Comparison of ENCODE assay signal across 1 cellular context in the genomic region with DNA sequence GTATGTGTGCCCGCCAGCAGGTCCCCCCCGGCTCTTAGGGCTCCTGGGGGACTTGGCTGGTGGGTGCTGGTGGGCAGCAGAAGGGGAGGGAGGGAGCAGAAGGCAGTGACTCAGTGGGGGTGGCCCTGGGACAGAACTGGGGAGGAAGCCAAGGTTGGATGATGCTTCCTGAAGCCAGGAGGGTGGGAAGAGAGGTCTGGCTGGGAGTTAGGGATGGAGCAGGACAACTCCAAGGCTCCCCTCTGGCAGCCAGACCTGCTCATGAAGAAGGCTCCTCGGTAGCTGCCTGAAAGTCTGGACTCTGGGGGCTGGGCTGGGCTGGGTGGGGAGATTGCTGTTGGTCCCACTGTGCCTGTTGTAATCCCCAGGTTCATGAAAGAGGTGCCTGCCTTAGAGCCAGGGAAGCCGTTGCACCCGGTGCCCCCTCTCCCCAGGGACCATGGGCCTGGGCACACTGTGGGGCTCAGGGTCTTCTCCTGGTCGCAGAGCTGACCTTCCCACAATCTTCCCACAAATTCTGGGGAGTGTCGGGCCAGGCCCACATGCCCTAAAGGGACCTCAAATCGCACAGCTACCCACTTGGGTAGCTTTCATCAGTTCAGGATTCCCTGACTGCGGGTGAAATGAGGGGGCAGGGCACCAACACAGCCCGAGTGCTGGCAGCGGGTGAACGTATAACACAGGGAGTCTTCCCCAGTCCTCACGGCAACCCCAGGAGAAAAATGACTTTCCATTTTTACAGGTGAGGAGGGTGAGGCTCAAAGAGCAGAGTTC.
TF ChIP-seq lines count a peak whose summit lies in the region.

No MANE protein-coding gene starts in this region.

TF ChIP-seq in K562, 482 proteins besides CTCF, POLR2A, EP300 and RAD21 (continues in another document):
- TF ChIP-seq ZNF764 (CRISPR knock-in tag; IDR thresholded peaks at IDR 0.05; ENCODE audit: low read depth), result no peak
- TF ChIP-seq NRF1 (conservative IDR thresholded peaks at IDR 0.05 in 1 of 2, IDR thresholded peaks at IDR 0.05 in 1 of 2), result no peak
- TF ChIP-seq NFXL1 (CRISPR knock-in tag; IDR thresholded peaks at IDR 0.05), result no peak
- no peak for TF ChIP-seq TCF7L2 (IDR thresholded peaks at IDR 0.05; ENCODE audit: low read depth, low read length)
- TF ChIP-seq, protein P1, sequence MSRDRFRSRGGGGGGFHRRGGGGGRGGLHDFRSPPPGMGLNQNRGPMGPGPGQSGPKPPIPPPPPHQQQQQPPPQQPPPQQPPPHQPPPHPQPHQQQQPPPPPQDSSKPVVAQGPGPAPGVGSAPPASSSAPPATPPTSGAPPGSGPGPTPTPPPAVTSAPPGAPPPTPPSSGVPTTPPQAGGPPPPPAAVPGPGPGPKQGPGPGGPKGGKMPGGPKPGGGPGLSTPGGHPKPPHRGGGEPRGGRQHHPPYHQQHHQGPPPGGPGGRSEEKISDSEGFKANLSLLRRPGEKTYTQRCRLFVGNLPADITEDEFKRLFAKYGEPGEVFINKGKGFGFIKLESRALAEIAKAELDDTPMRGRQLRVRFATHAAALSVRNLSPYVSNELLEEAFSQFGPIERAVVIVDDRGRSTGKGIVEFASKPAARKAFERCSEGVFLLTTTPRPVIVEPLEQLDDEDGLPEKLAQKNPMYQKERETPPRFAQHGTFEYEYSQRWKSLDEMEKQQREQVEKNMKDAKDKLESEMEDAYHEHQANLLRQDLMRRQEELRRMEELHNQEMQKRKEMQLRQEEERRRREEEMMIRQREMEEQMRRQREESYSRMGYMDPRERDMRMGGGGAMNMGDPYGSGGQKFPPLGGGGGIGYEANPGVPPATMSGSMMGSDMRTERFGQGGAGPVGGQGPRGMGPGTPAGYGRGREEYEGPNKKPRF (IDR thresholded peaks at IDR 0.05; ENCODE audit: low read depth, low read length), result no peak
- no peak for TF ChIP-seq ZKSCAN3 (CRISPR knock-in tag; IDR thresholded peaks at IDR 0.05)
- no peak for TF ChIP-seq ZNF507 (tag; conservative IDR thresholded peaks at IDR 0.05)
- TF ChIP-seq, protein P2, sequence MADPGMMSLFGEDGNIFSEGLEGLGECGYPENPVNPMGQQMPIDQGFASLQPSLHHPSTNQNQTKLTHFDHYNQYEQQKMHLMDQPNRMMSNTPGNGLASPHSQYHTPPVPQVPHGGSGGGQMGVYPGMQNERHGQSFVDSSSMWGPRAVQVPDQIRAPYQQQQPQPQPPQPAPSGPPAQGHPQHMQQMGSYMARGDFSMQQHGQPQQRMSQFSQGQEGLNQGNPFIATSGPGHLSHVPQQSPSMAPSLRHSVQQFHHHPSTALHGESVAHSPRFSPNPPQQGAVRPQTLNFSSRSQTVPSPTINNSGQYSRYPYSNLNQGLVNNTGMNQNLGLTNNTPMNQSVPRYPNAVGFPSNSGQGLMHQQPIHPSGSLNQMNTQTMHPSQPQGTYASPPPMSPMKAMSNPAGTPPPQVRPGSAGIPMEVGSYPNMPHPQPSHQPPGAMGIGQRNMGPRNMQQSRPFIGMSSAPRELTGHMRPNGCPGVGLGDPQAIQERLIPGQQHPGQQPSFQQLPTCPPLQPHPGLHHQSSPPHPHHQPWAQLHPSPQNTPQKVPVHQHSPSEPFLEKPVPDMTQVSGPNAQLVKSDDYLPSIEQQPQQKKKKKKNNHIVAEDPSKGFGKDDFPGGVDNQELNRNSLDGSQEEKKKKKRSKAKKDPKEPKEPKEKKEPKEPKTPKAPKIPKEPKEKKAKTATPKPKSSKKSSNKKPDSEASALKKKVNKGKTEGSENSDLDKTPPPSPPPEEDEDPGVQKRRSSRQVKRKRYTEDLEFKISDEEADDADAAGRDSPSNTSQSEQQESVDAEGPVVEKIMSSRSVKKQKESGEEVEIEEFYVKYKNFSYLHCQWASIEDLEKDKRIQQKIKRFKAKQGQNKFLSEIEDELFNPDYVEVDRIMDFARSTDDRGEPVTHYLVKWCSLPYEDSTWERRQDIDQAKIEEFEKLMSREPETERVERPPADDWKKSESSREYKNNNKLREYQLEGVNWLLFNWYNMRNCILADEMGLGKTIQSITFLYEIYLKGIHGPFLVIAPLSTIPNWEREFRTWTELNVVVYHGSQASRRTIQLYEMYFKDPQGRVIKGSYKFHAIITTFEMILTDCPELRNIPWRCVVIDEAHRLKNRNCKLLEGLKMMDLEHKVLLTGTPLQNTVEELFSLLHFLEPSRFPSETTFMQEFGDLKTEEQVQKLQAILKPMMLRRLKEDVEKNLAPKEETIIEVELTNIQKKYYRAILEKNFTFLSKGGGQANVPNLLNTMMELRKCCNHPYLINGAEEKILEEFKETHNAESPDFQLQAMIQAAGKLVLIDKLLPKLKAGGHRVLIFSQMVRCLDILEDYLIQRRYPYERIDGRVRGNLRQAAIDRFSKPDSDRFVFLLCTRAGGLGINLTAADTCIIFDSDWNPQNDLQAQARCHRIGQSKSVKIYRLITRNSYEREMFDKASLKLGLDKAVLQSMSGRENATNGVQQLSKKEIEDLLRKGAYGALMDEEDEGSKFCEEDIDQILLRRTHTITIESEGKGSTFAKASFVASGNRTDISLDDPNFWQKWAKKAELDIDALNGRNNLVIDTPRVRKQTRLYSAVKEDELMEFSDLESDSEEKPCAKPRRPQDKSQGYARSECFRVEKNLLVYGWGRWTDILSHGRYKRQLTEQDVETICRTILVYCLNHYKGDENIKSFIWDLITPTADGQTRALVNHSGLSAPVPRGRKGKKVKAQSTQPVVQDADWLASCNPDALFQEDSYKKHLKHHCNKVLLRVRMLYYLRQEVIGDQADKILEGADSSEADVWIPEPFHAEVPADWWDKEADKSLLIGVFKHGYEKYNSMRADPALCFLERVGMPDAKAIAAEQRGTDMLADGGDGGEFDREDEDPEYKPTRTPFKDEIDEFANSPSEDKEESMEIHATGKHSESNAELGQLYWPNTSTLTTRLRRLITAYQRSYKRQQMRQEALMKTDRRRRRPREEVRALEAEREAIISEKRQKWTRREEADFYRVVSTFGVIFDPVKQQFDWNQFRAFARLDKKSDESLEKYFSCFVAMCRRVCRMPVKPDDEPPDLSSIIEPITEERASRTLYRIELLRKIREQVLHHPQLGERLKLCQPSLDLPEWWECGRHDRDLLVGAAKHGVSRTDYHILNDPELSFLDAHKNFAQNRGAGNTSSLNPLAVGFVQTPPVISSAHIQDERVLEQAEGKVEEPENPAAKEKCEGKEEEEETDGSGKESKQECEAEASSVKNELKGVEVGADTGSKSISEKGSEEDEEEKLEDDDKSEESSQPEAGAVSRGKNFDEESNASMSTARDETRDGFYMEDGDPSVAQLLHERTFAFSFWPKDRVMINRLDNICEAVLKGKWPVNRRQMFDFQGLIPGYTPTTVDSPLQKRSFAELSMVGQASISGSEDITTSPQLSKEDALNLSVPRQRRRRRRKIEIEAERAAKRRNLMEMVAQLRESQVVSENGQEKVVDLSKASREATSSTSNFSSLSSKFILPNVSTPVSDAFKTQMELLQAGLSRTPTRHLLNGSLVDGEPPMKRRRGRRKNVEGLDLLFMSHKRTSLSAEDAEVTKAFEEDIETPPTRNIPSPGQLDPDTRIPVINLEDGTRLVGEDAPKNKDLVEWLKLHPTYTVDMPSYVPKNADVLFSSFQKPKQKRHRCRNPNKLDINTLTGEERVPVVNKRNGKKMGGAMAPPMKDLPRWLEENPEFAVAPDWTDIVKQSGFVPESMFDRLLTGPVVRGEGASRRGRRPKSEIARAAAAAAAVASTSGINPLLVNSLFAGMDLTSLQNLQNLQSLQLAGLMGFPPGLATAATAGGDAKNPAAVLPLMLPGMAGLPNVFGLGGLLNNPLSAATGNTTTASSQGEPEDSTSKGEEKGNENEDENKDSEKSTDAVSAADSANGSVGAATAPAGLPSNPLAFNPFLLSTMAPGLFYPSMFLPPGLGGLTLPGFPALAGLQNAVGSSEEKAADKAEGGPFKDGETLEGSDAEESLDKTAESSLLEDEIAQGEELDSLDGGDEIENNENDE (IDR thresholded peaks at IDR 0.05; ENCODE audit: low read depth, low read length), result no peak
- 0 out of 2 replicates have a peak, but pooled peaks have one; percentile 3 for TF ChIP-seq ZFX (CRISPR knock-in tag; IDR thresholded peaks at IDR 0.05)
- peak; percentile 43; the same call in 1 of the 2 replicates for TF ChIP-seq NFE2 (IDR thresholded peaks at IDR 0.05; ENCODE audit: low read depth)
- TF ChIP-seq, protein P3, sequence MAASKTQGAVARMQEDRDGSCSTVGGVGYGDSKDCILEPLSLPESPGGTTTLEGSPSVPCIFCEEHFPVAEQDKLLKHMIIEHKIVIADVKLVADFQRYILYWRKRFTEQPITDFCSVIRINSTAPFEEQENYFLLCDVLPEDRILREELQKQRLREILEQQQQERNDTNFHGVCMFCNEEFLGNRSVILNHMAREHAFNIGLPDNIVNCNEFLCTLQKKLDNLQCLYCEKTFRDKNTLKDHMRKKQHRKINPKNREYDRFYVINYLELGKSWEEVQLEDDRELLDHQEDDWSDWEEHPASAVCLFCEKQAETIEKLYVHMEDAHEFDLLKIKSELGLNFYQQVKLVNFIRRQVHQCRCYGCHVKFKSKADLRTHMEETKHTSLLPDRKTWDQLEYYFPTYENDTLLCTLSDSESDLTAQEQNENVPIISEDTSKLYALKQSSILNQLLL (CRISPR knock-in tag; IDR thresholded peaks at IDR 0.05; ENCODE audit: borderline replicate concordance), result no peak
- TF ChIP-seq PHF21A (IDR thresholded peaks at IDR 0.05; ENCODE audit: borderline replicate concordance, low read depth), result no peak
- TF ChIP-seq TEAD4 (IDR thresholded peaks at IDR 0.05; ENCODE audit: low read length), result no peak
- TF ChIP-seq TEAD4 (CRISPR knock-in tag; IDR thresholded peaks at IDR 0.05; ENCODE audit: borderline replicate concordance), result no peak
- no peak for TF ChIP-seq HOXB6 (CRISPR knock-in tag; IDR thresholded peaks at IDR 0.05; ENCODE audit: borderline replicate concordance)
- TF ChIP-seq SPI1 (IDR thresholded peaks at IDR 0.05; ENCODE audit: borderline replicate concordance, low read depth, low read length), result no peak
- TF ChIP-seq NFIC (IDR thresholded peaks at IDR 0.05), result no peak
- no peak for TF ChIP-seq KLF6 (CRISPR knock-in tag; IDR thresholded peaks at IDR 0.05; ENCODE audit: borderline replicate concordance)
- TF ChIP-seq TAF9B (IDR thresholded peaks at IDR 0.05; ENCODE audit: partially characterized antibody), result no peak
- no peak for TF ChIP-seq SNIP1 (IDR thresholded peaks at IDR 0.05; ENCODE audit: low read depth)
- peak; percentile 62 for TF ChIP-seq CC2D1A (IDR thresholded peaks at IDR 0.05)
- TF ChIP-seq TEAD2 (tag; IDR thresholded peaks at IDR 0.05), result no peak
- no peak for TF ChIP-seq ZNF354B (CRISPR knock-in tag; IDR thresholded peaks at IDR 0.05)
- TF ChIP-seq EZH2 (IDR thresholded peaks at IDR 0.05; ENCODE audit: borderline replicate concordance, low read depth, low read length), result no peak
- 0 out of 2 replicates have a peak, but pooled peaks have one; percentile 26 for TF ChIP-seq SMARCA4 (IDR thresholded peaks at IDR 0.05)
- no peak for TF ChIP-seq MTA3 (IDR thresholded peaks at IDR 0.05; ENCODE audit: borderline replicate concordance)
- no peak for TF ChIP-seq SMC3 (conservative IDR thresholded peaks at IDR 0.05; ENCODE audit: insufficient read depth, low read depth, low read length)
- TF ChIP-seq, protein P4, sequence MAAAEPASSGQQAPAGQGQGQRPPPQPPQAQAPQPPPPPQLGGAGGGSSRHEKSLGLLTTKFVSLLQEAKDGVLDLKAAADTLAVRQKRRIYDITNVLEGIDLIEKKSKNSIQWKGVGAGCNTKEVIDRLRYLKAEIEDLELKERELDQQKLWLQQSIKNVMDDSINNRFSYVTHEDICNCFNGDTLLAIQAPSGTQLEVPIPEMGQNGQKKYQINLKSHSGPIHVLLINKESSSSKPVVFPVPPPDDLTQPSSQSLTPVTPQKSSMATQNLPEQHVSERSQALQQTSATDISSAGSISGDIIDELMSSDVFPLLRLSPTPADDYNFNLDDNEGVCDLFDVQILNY (CRISPR knock-in tag; IDR thresholded peaks at IDR 0.05), result no peak
- TF ChIP-seq RBFOX2 (IDR thresholded peaks at IDR 0.05; ENCODE audit: low read depth, low read length), result peak; percentile 14
- peak; percentile 19; the same call in 1 of the 2 replicates for TF ChIP-seq L3MBTL2 (IDR thresholded peaks at IDR 0.05)
